Comparison of ENCODE assay signal across 9 cellular contexts in the genomic region with DNA sequence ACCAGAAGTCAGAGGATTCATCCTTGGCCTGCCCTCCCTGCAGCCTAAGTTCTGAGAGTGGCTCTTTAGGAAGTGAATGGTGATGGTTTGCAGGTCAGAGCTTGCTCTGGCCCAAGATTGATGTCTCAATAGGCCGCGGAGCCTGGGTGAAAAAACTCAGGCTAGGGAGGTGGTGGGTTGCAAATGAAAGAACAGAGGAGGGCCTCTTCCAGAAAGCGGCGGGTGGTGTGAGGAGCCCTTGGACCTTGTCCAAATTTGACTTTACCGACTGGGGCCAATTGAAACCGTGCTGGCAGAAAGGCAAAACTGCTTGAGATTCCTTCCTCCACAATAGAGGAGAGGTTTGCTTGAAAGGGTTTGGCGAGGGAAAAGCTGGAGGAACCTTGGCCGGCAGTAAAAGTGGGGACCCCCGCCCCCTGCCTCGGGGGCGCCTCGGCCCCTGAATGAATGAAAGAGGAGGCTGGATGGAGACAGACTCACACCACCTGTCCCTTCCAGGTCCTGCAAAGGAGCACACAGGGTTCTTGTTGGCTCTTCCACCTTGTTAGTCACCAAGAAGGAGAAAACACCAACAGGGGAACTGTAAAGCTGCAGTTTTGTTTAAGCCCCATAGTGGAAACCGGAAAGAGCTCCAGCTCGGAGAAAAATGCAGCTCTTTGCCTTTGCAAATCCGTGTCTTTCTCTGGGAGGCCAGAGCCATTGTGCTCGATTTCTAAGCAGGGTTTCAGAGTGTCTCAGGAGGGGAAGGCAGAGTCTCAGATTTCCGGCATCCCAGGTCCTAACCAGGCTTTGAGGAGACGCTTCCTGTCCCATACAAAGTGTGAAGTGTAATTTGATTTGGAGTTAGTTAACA.
A peak's percentile ranks its signal among the peaks of the same experiment; 100 is the strongest.
DNase-seq lines count a peak whose midpoint lies in the region; TF ChIP-seq lines count a peak whose summit lies in the region.
"Had no signal": no experiment of that assay in that cellular context is flagged by ENCODE, and none has a peak within 500 bp of the region (broad histone marks: within the 10 kb centered on the region; RNA-seq: fewer than 3 reads in every experiment).

No MANE protein-coding gene starts in this region.

- H2AFZ ChIP-seq in smooth muscle cell (ENCODE audit: low read depth) = no peak overlapping the region

- H3K36me3 ChIP-seq in iPS DF 6.9 (ENCODE audit: control insufficient read depth, insufficient read depth, low read length) = no peaks in the 10 kb centered on the region; the same call in 1 of the 2 replicates
- H3K36me3 ChIP-seq in smooth muscle cell (ENCODE audit: low read depth) = no peaks in the 10 kb centered on the region

- H3K4me2 ChIP-seq in smooth muscle cell = peak overlapping the region; percentile 55

- H3K4me1 ChIP-seq in iPS DF 6.9 (ENCODE audit: control insufficient read depth, insufficient read depth, low read length) (peaks cover 20% of the 10 kb centered on the region), smooth muscle cell (ENCODE audit: low read depth) (peaks cover 77% of the 10 kb centered on the region)

- DNase-seq in SIG-M5 treated with dmso at 0.1 percent for 504 hours (lab: John Stamatoyannopoulos, UW; ENCODE audit: unreplicated experiment) (peak; percentile 64), SIG-M5 (lab: John Stamatoyannopoulos, UW) (no peak), NCI-H2196 (lab: John Stamatoyannopoulos, UW; ENCODE audit: unreplicated experiment) (peak; percentile 90), astrocyte of the hippocampus (ENCODE audit: low read depth, low spot score) (peak; percentile 95), iPS DF 6.9 (ENCODE audit: low read depth, low spot score) (no peak), smooth muscle cell (lab: John Stamatoyannopoulos, UW; ENCODE audit: unreplicated experiment) (no peak), SW 1271 (lab: John Stamatoyannopoulos, UW) (no peak), HuH-7.5 (ENCODE audit: low spot score) (no peak)

- H3F3A ChIP-seq in smooth muscle cell (ENCODE audit: low read depth) = peaks cover 51% of the 10 kb centered on the region

- peaks cover 100% of the 10 kb centered on the region for H4K20me1 ChIP-seq in smooth muscle cell (ENCODE audit: low read depth)

- no CpG with 5 or more reads among the region's 18 CpGs for WGBS in iPS DF 6.9 (ENCODE audit: insufficient coverage, insufficient read length)
- 19% methylated on average over 18 of the region's 18 CpGs for WGBS in smooth muscle cell (ENCODE audit: low lambda C conversion rate)

- TF ChIP-seq CTCF in smooth muscle cell (IDR thresholded peaks at IDR 0.05; ENCODE audit: borderline replicate concordance, insufficient read depth, poor library complexity, severe bottlenecking) = no peak

- H3K9ac ChIP-seq in smooth muscle cell (ENCODE audit: low read depth) = peak overlapping the region; percentile 13

- H3K79me2 ChIP-seq in smooth muscle cell (ENCODE audit: low read depth) = peaks cover 72% of the 10 kb centered on the region

- H3K4me3 ChIP-seq in iPS DF 6.9 (ENCODE audit: low read length) = no peak overlapping the region
- no peak overlapping the region for H3K4me3 ChIP-seq in smooth muscle cell

- H3K27me3 ChIP-seq in iPS DF 6.9 (ENCODE audit: control insufficient read depth, insufficient read depth, low read length) = no peaks in the 10 kb centered on the region
- H3K27me3 ChIP-seq in smooth muscle cell (ENCODE audit: low read depth) = no peaks in the 10 kb centered on the region

- H3K27ac ChIP-seq in iPS DF 6.9 (ENCODE audit: low read length) = peak overlapping the region; percentile 93
- H3K27ac ChIP-seq in smooth muscle cell (ENCODE audit: low read depth) = peak overlapping the region; percentile 79
- H3K27ac ChIP-seq: C4-2B had no signal

- H3K9me3 ChIP-seq in iPS DF 6.9 (ENCODE audit: control insufficient read depth, insufficient read depth, low read length) (no peaks in the 10 kb centered on the region), smooth muscle cell (replicated peaks; ENCODE audit: low read depth) (no peaks in the 10 kb centered on the region)

Comparison
In these comparisons a context has a peak if more than half of its experiments do, and no peak if none do; other contexts are left out.
1. DNase-seq: peak in SIG-M5 treated with dmso at 0.1 percent for 504 hours (single experiment), NCI-H2196 (single experiment) and astrocyte of the hippocampus (single experiment); none in SIG-M5 (single experiment), iPS DF 6.9 (single experiment), smooth muscle cell (single experiment), SW 1271 (0 of 2) and HuH-7.5 (single experiment).